ENCODE assay signal across 16 cellular contexts in the genomic region with DNA sequence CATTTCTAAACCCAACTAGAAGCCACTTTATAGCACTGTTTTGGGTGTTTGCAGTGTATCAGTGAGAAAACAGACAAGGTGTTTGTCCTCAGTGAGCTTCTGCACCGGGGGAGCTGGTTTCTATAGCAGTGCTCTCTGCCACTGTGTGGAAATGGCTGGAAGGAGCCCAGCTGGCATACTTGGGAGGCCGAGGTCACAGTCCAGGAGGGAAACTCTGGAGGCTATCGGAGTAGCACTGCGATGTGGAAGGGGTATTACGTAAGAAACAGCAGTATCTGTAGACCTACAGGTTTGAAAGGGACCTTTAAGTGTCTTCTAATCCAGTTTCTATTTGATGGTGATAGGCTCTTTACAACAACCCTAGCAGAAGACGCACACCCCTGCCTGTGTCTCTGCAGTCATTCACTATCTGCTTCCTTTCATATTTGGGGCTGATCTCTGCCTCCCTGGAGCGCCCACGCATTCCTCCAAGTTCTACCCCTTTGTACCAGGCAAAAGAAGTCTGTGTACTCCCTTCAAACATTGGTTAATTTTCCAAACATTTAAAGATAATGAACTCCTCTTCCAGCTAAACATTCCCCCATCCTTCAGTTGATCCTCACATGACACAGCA.
A peak's percentile ranks its signal among the peaks of the same experiment; 100 is the strongest.
DNase-seq lines count a peak whose midpoint lies in the region; ATAC-seq, FAIRE-seq and TF ChIP-seq lines count a peak whose summit lies in the region.
"Had no signal": no experiment of that assay in that cellular context is flagged by ENCODE, and none has a peak within 500 bp of the region (broad histone marks: within the 10 kb centered on the region; RNA-seq: fewer than 3 reads in every experiment).

No MANE protein-coding gene starts in this region.

- H3K4me3 ChIP-seq in adrenal gland (no peak overlapping the region), small intestine (ENCODE audit: low read depth in 1 of 2, low read length in 2 of 2) (no peak overlapping the region), OCI-LY7 (ENCODE audit: low read depth, low read length, poor library complexity, severe bottlenecking) (no peak overlapping the region)

- intact Hi-C loops in adrenal gland (cut with DNase I) (no loop called here), left cardiac atrium (cut with DNase I) (no loop called here), OCI-LY7 (cut with micrococcal nuclease; ENCODE audit: unreplicated experiment) (no loop called here)

- CTCF ChIA-PET in activated CD8-positive, alpha-beta T cell treated with anti-CD3 and anti-CD28 coated beads, Interleukin-2, amount 10 ng/mL, durations not matched to agents 7 days and 5 days (lab: Charles Lee) = no interaction called here
- CTCF ChIA-PET in OCI-LY7 (lab: Charles Lee; ENCODE audit: unreplicated experiment) = no interaction called here

- POLR2A ChIA-PET in activated CD8-positive, alpha-beta T cell treated with anti-CD3 and anti-CD28 coated beads, Interleukin-2, amount 10 ng/mL, durations not matched to agents 7 days and 5 days (lab: Charles Lee) = no interaction called here
- POLR2A ChIA-PET in OCI-LY7 (lab: Charles Lee) = no interaction called here

- no peaks in the 10 kb centered on the region for H3K27me3 Mint-ChIP-seq in mesothelial cell of epicardium (ENCODE audit: low read depth)
- no peaks in the 10 kb centered on the region for H3K27me3 Mint-ChIP-seq in activated CD8-positive, alpha-beta T cell treated with anti-CD3 and anti-CD28 coated beads, Interleukin-2, amount 10 ng/mL, durations not matched to agents 7 days and 5 days (ENCODE audit: low read depth)

- TF ChIP-seq CTCF in adrenal gland (IDR thresholded peaks at IDR 0.05) = no peak
- TF ChIP-seq CTCF in mesothelial cell of epicardium (IDR thresholded peaks at IDR 0.05; ENCODE audit: unreplicated experiment) = no peak
- no peak for TF ChIP-seq CTCF in OCI-LY7 (conservative IDR thresholded peaks at IDR 0.05; ENCODE audit: low read length)

- H3K36me3 Mint-ChIP-seq in mesothelial cell of epicardium = peaks cover 3% of the 10 kb centered on the region
- no peaks in the 10 kb centered on the region for H3K36me3 Mint-ChIP-seq in activated CD8-positive, alpha-beta T cell treated with anti-CD3 and anti-CD28 coated beads, Interleukin-2, amount 10 ng/mL, durations not matched to agents 7 days and 5 days (ENCODE audit: low read depth)

- no TSS peak for BruUV-seq in OCI-LY7 (replicated peaks; lab: Mats Ljungman, UMichigan)

- H2AFZ ChIP-seq in OCI-LY7 (ENCODE audit: low read length) = no peak overlapping the region

- H3K79me2 ChIP-seq in OCI-LY7 (ENCODE audit: insufficient read depth, low read depth, low read length) = no peaks in the 10 kb centered on the region

- H3K27ac Mint-ChIP-seq in mesothelial cell of epicardium = peak overlapping the region; percentile 41
- no peak overlapping the region for H3K27ac Mint-ChIP-seq in activated CD8-positive, alpha-beta T cell treated with anti-CD3 and anti-CD28 coated beads, Interleukin-2, amount 10 ng/mL, durations not matched to agents 7 days and 5 days

- FAIRE-seq in small intestine (lab: Jason Lieb, UNC) = no peak
- FAIRE-seq: D721Med had no signal

- H3K27me3 ChIP-seq in adrenal gland = no peaks in the 10 kb centered on the region
- H3K27me3 ChIP-seq in small intestine (ENCODE audit: control insufficient read depth in 2 of 2, insufficient read depth in 2 of 2, low read length in 2 of 2) = no peaks in the 10 kb centered on the region

- no peak overlapping the region for H3K4me3 Mint-ChIP-seq in mesothelial cell of epicardium
- H3K4me3 Mint-ChIP-seq in activated CD8-positive, alpha-beta T cell treated with anti-CD3 and anti-CD28 coated beads, Interleukin-2, amount 10 ng/mL, durations not matched to agents 7 days and 5 days = no peak overlapping the region

- no peak overlapping the region for H3K4me2 ChIP-seq in OCI-LY7 (ENCODE audit: low read length)

- TF ChIP-seq POLR2A in adrenal gland (IDR thresholded peaks at IDR 0.05) = no peak

- ATAC-seq in left cardiac atrium = peak; percentile 71 to 90
- ATAC-seq in activated CD8-positive, alpha-beta T cell treated with anti-CD3 and anti-CD28 coated beads, Interleukin-2, amount 10 ng/mL, durations not matched to agents 7 days and 5 days = no peak

- WGBS in adrenal gland, 4 donors = 65 to 74% (median 69%) methylated on average over 8 of the region's 8 CpGs
- WGBS in small intestine, 3 donors = 45 to 64% (median 59%) methylated on average over 8 of the region's 8 CpGs

- DNase-seq in adrenal gland (peak in 5 of 7 donors; percentile 16 to 52 (median 31)), left cardiac atrium (peak; percentile 30), mesothelial cell of epicardium (ENCODE audit: low spot score in 2 of 2, unreplicated experiment in 2 of 2) (no peak), small intestine (peak; percentile 20), OCI-LY7 (ENCODE audit: low spot score) (no peak)
- no peak for DNase-seq in activated CD8-positive, alpha-beta T cell treated with anti-CD3 and anti-CD28 coated beads, Interleukin-2, amount 10 ng/mL, durations not matched to agents 7 days and 5 days
- no peak for DNase-seq in activated effector memory CD4-positive, alpha-beta T cell treated with anti-CD3 and anti-CD28 coated beads, Interleukin-2, amount 50 U/mL, for 16 hours
- DNase-seq: AML-193, KBM-7, NCI-H1105 treated with DMSO at 0.1 percent for 48 hours, NCI-H1694, NCI-H510A treated with DMSO at 0.1 percent for 48 hours, NCI-H82, SIG-M5 had no signal

- H3K9me3 Mint-ChIP-seq in mesothelial cell of epicardium = peaks cover 14% of the 10 kb centered on the region
- no peaks in the 10 kb centered on the region for H3K9me3 Mint-ChIP-seq in activated CD8-positive, alpha-beta T cell treated with anti-CD3 and anti-CD28 coated beads, Interleukin-2, amount 10 ng/mL, durations not matched to agents 7 days and 5 days (ENCODE audit: insufficient read depth)

- H3K9me3 ChIP-seq in adrenal gland (replicated peaks in 1 of 3) (no peaks in the 10 kb centered on the region), small intestine (ENCODE audit: control insufficient read depth, low read depth) (no peaks in the 10 kb centered on the region), OCI-LY7 (ENCODE audit: low read length) (no peaks in the 10 kb centered on the region)

- H3K4me1 ChIP-seq in adrenal gland (replicated peaks in 1 of 2) = no peaks in the 10 kb centered on the region
- H3K4me1 ChIP-seq in small intestine (ENCODE audit: control insufficient read depth in 2 of 2, insufficient read depth in 1 of 2, low read depth in 1 of 2, low read length in 1 of 2) = no peaks in the 10 kb centered on the region
- no peaks in the 10 kb centered on the region for H3K4me1 ChIP-seq in OCI-LY7 (ENCODE audit: insufficient read depth, low read length, poor library complexity, severe bottlenecking)

- H3K9me2 ChIP-seq in OCI-LY7 (ENCODE audit: insufficient read depth, low read length) = no peaks in the 10 kb centered on the region

- H3K36me3 ChIP-seq in adrenal gland (replicated peaks in 1 of 2) (no peaks in the 10 kb centered on the region), small intestine (ENCODE audit: control insufficient read depth in 2 of 2, insufficient read depth in 2 of 2, low read length in 2 of 2) (no peaks in the 10 kb centered on the region), OCI-LY7 (ENCODE audit: insufficient read depth, low read length) (no peaks in the 10 kb centered on the region)

- peaks cover 28% of the 10 kb centered on the region for H3K4me1 Mint-ChIP-seq in mesothelial cell of epicardium
- no peaks in the 10 kb centered on the region for H3K4me1 Mint-ChIP-seq in activated CD8-positive, alpha-beta T cell treated with anti-CD3 and anti-CD28 coated beads, Interleukin-2, amount 10 ng/mL, durations not matched to agents 7 days and 5 days (ENCODE audit: low read depth)

- H3K27ac ChIP-seq in adrenal gland = no peak overlapping the region
- no peak overlapping the region for H3K27ac ChIP-seq in small intestine (ENCODE audit: low read depth in 1 of 2, low read length in 1 of 2)
- no peak overlapping the region for H3K27ac ChIP-seq in OCI-LY7 (ENCODE audit: low read depth, low read length, poor library complexity, severe bottlenecking)
- H3K27ac ChIP-seq: C4-2B had no signal

- H4K20me1 ChIP-seq in OCI-LY7 (ENCODE audit: insufficient read depth, low read length) = no peaks in the 10 kb centered on the region

Comparison
In these comparisons a context has a peak if more than half of its experiments do, and no peak if none do; other contexts are left out.
1. DNase-seq: peak in adrenal gland (5 of 7), left cardiac atrium (single experiment) and small intestine (single experiment); none in mesothelial cell of epicardium (0 of 2), activated CD8-positive, alpha-beta T cell treated with anti-CD3 and anti-CD28 coated beads, Interleukin-2, amount 10 ng/mL, durations not matched to agents 7 days and 5 days (single experiment), activated effector memory CD4-positive, alpha-beta T cell treated with anti-CD3 and anti-CD28 coated beads, Interleukin-2, amount 50 U/mL, for 16 hours (single experiment) and OCI-LY7 (single experiment).